ENCODE assay signal across 15 cellular contexts in genomic region chr3:94099311-94099710, GRCh38. TPM values are rescaled to one million over a fixed set of nuclear protein-coding genes. Genes with fewer than 3 reads are reported as not detected.
DNase-seq lines count a peak whose midpoint lies in the region; ATAC-seq and TF ChIP-seq lines count a peak whose summit lies in the region.
"Had no signal": no experiment of that assay in that cellular context is flagged by ENCODE, and none has a peak within 500 bp of the region (broad histone marks: within the 10 kb centered on the region; RNA-seq: fewer than 3 reads in every experiment).

No MANE protein-coding gene starts in this region.

- peaks cover 5 to 17% of the 10 kb centered on the region in 2 donors for H3K36me3 Mint-ChIP-seq in activated T-cell treated with anti-CD3 and anti-CD28 coated beads, Interleukin-2, amount 50 U/mL, for 72 hours (ENCODE audit: insufficient read depth in 2 of 2)
- H3K36me3 Mint-ChIP-seq in activated T-cell treated with anti-CD3 and anti-CD28 coated beads, Interleukin-2, amount 50 U/mL, for 24 hours (ENCODE audit: low read depth) = peaks cover 75% of the 10 kb centered on the region
- peaks cover 4% of the 10 kb centered on the region for H3K36me3 Mint-ChIP-seq in endothelial cell (ENCODE audit: low read depth, unreplicated experiment)
- H3K36me3 Mint-ChIP-seq in T-helper 2 cell treated with Interferon-gamma antibody and Interleukin-4, amounts not matched to agents 5 μg/mL and 100 μg/mL, for 36 hours (ENCODE audit: low read depth) = peaks cover 31% of the 10 kb centered on the region

- no peak for DNase-seq in activated T-cell treated with anti-CD3 and anti-CD28 coated beads, Interleukin-2, amount 50 U/mL, for 72 hours
- DNase-seq in activated T-cell treated with anti-CD3 and anti-CD28 coated beads, Interleukin-2, amount 50 U/mL, for 24 hours = no peak
- DNase-seq in endothelial cell (ENCODE audit: low spot score) = no peak
- peak; percentile 51 for DNase-seq in fibroblast of the aortic adventitia (ENCODE audit: low read depth)
- no peak for DNase-seq in activated effector memory CD4-positive, alpha-beta T cell treated with Interleukin-2 at 50 U/mL for 16 hours
- DNase-seq in T-helper 2 cell treated with Interferon-gamma antibody and Interleukin-4, amounts not matched to agents 5 μg/mL and 100 μg/mL, for 36 hours (ENCODE audit: low spot score) = no peak
- DNase-seq in gastrocnemius medialis = no peak
- DNase-seq in testis = no peak
- DNase-seq: 8988T; CD4-positive, alpha-beta T cell; DMS79; GM23248 had no signal

- H3K4me1 Mint-ChIP-seq in activated T-cell treated with anti-CD3 and anti-CD28 coated beads, Interleukin-2, amount 50 U/mL, for 72 hours (ENCODE audit: low read depth) = peaks cover 6% of the 10 kb centered on the region
- peaks cover 4% of the 10 kb centered on the region for H3K4me1 Mint-ChIP-seq in activated T-cell treated with anti-CD3 and anti-CD28 coated beads, Interleukin-2, amount 50 U/mL, for 24 hours (ENCODE audit: low read depth)
- peaks cover 18% of the 10 kb centered on the region for H3K4me1 Mint-ChIP-seq in endothelial cell (ENCODE audit: unreplicated experiment)
- H3K4me1 Mint-ChIP-seq in T-helper 2 cell treated with Interferon-gamma antibody and Interleukin-4, amounts not matched to agents 5 μg/mL and 100 μg/mL, for 36 hours (ENCODE audit: low read depth) = peaks cover 6% of the 10 kb centered on the region

- 62 to 69% methylated on average over 1 of the region's 1 CpG for WGBS in testis, 2 donors

- H3K4me3 Mint-ChIP-seq in activated T-cell treated with anti-CD3 and anti-CD28 coated beads, Interleukin-2, amount 50 U/mL, for 72 hours = no peak overlapping the region
- no peak overlapping the region for H3K4me3 Mint-ChIP-seq in activated T-cell treated with anti-CD3 and anti-CD28 coated beads, Interleukin-2, amount 50 U/mL, for 24 hours
- no peak overlapping the region for H3K4me3 Mint-ChIP-seq in endothelial cell (ENCODE audit: unreplicated experiment)
- H3K4me3 Mint-ChIP-seq in T-helper 2 cell treated with Interferon-gamma antibody and Interleukin-4, amounts not matched to agents 5 μg/mL and 100 μg/mL, for 36 hours = no peak overlapping the region
- H3K4me3 Mint-ChIP-seq: CD4-positive, alpha-beta T cell had no signal

- H3K9me3 Mint-ChIP-seq in activated T-cell treated with anti-CD3 and anti-CD28 coated beads, Interleukin-2, amount 50 U/mL, for 72 hours = no peaks in the 10 kb centered on the region
- H3K9me3 Mint-ChIP-seq in activated T-cell treated with anti-CD3 and anti-CD28 coated beads, Interleukin-2, amount 50 U/mL, for 24 hours = no peaks in the 10 kb centered on the region
- H3K9me3 Mint-ChIP-seq in endothelial cell (ENCODE audit: unreplicated experiment) = no peaks in the 10 kb centered on the region
- no peaks in the 10 kb centered on the region for H3K9me3 Mint-ChIP-seq in T-helper 2 cell treated with Interferon-gamma antibody and Interleukin-4, amounts not matched to agents 5 μg/mL and 100 μg/mL, for 36 hours
- H3K9me3 Mint-ChIP-seq: CD4-positive, alpha-beta T cell had no signal

- H3K36me3 ChIP-seq in gastrocnemius medialis = peaks cover 0 to 15% of the 10 kb centered on the region in 2 donors
- H3K36me3 ChIP-seq in testis (ENCODE audit: low read depth, missing control alignments) = no peaks in the 10 kb centered on the region

- H3K4me1 ChIP-seq in gastrocnemius medialis = no peaks in the 10 kb centered on the region
- H3K4me1 ChIP-seq in testis = no peaks in the 10 kb centered on the region

- H3K4me3 ChIP-seq in fibroblast of the aortic adventitia (ENCODE audit: low read depth, low read length) = no peak overlapping the region
- no peak overlapping the region for H3K4me3 ChIP-seq in gastrocnemius medialis
- no peak overlapping the region for H3K4me3 ChIP-seq in testis
- H3K4me3 ChIP-seq: BLaER1 treated with 17β-estradiol and CSF1 and Interleukin-3, amounts not matched to agents 10 nM and 100 nM; GM12878; GM23248 had no signal

- no peaks in the 10 kb centered on the region for H3K27me3 ChIP-seq in gastrocnemius medialis
- no peaks in the 10 kb centered on the region for H3K27me3 ChIP-seq in testis
- H3K27me3 ChIP-seq: BLaER1 treated with 17β-estradiol and CSF1 and Interleukin-3, amounts not matched to agents 10 nM and 100 nM had no signal

- H3K27ac ChIP-seq in gastrocnemius medialis (no peak overlapping the region), testis (no peak overlapping the region)
- H3K27ac ChIP-seq: GM23248 had no signal

- H3K27me3 Mint-ChIP-seq in activated T-cell treated with anti-CD3 and anti-CD28 coated beads, Interleukin-2, amount 50 U/mL, for 72 hours (ENCODE audit: low read depth) = no peaks in the 10 kb centered on the region
- H3K27me3 Mint-ChIP-seq in activated T-cell treated with anti-CD3 and anti-CD28 coated beads, Interleukin-2, amount 50 U/mL, for 24 hours = no peaks in the 10 kb centered on the region
- peaks cover 2% of the 10 kb centered on the region for H3K27me3 Mint-ChIP-seq in endothelial cell (ENCODE audit: unreplicated experiment)
- no peaks in the 10 kb centered on the region for H3K27me3 Mint-ChIP-seq in T-helper 2 cell treated with Interferon-gamma antibody and Interleukin-4, amounts not matched to agents 5 μg/mL and 100 μg/mL, for 36 hours (ENCODE audit: low read depth)
- H3K27me3 Mint-ChIP-seq: CD4-positive, alpha-beta T cell had no signal

- H3K27ac Mint-ChIP-seq in activated T-cell treated with anti-CD3 and anti-CD28 coated beads, Interleukin-2, amount 50 U/mL, for 72 hours = peak overlapping the region; percentile 25
- H3K27ac Mint-ChIP-seq in activated T-cell treated with anti-CD3 and anti-CD28 coated beads, Interleukin-2, amount 50 U/mL, for 24 hours = no peak overlapping the region
- H3K27ac Mint-ChIP-seq in endothelial cell (ENCODE audit: unreplicated experiment) = peak overlapping the region; percentile 46
- H3K27ac Mint-ChIP-seq in T-helper 2 cell treated with Interferon-gamma antibody and Interleukin-4, amounts not matched to agents 5 μg/mL and 100 μg/mL, for 36 hours = no peak overlapping the region
- H3K27ac Mint-ChIP-seq: CD4-positive, alpha-beta T cell had no signal

- TF ChIP-seq CTCF in endothelial cell (IDR thresholded peaks at IDR 0.05; ENCODE audit: unreplicated experiment) (no peak), fibroblast of the aortic adventitia (IDR thresholded peaks at IDR 0.05; ENCODE audit: insufficient read depth, low read length) (no peak), gastrocnemius medialis (IDR thresholded peaks at IDR 0.05 in 4 of 5, conservative IDR thresholded peaks at IDR 0.05 in 1 of 5) (no peak), testis (IDR thresholded peaks at IDR 0.05) (no peak)

- ATAC-seq in activated T-cell treated with anti-CD3 and anti-CD28 coated beads, Interleukin-2, amount 50 U/mL, for 72 hours (replicated peaks in 1 of 2) = no peak
- no peak for ATAC-seq in gastrocnemius medialis
- ATAC-seq: GM12878, HCT116 had no signal

- H3K9me3 ChIP-seq in gastrocnemius medialis (no peaks in the 10 kb centered on the region), testis (no peaks in the 10 kb centered on the region)
- H3K9me3 ChIP-seq: BLaER1 treated with 17β-estradiol and CSF1 and Interleukin-3, amounts not matched to agents 10 nM and 100 nM had no signal

- in situ Hi-C loops in gastrocnemius medialis (cut with MboI; ENCODE audit: low sequenced_read_pairs in 4 of 4) = no loop called here

- TF ChIP-seq POLR2A in gastrocnemius medialis (IDR thresholded peaks at IDR 0.05) (no peak), testis (IDR thresholded peaks at IDR 0.05) (no peak)

- intact Hi-C loops in gastrocnemius medialis (cut with DNase I; ENCODE audit: low total_unique reads) (no loop called here), testis (cut with DNase I; ENCODE audit: low total_unique reads) (no loop called here)

RNA-seq across cellular contexts. Expression of gene NSUN3, which starts 36.5 kb away (rescaled TPM):
- 10 to 100 TPM; 18.4 to 19.4 TPM for total RNA-seq in activated T-cell treated with anti-CD3 and anti-CD28 coated beads, Interleukin-2, amount 50 U/mL, for 72 hours
- 11.5 TPM for total RNA-seq in endothelial cell (ENCODE audit: unreplicated experiment)
- total RNA-seq in fibroblast of the aortic adventitia (ENCODE audit: low replicate concordance) = 16.4 and 17.8 TPM in 2 replicates
- total RNA-seq in gastrocnemius medialis = 1 to 10 TPM; 1.4 to 2.5 (median 2.1) TPM
- 10 to 100 TPM; 19.1 to 19.6 TPM for total RNA-seq in testis
- polyA plus RNA-seq in testis (ENCODE audit: insufficient read depth, low read depth, low replicate concordance) = 9.3 TPM

RNA-seq across cellular contexts. Expression of gene DHFR2, which starts 36.6 kb away (rescaled TPM):
- 1 to 10 TPM; 8.1 to 9.3 TPM for total RNA-seq in activated T-cell treated with anti-CD3 and anti-CD28 coated beads, Interleukin-2, amount 50 U/mL, for 72 hours
- total RNA-seq in endothelial cell (ENCODE audit: unreplicated experiment) (1.9 TPM), fibroblast of the aortic adventitia (ENCODE audit: low replicate concordance) (3.7 and 6.9 TPM in 2 replicates), gastrocnemius medialis (1 to 10 TPM; 1.2 to 2.1 (median 1.4) TPM), testis (10 to 100 TPM in 1 of 2 donors, 1 to 10 TPM in 1; 9.1 to 10.9 TPM)
- polyA plus RNA-seq in testis (ENCODE audit: insufficient read depth, low read depth, low replicate concordance) = 9.3 TPM

Comparison
In these comparisons a context has a peak if more than half of its experiments do, and no peak if none do; other contexts are left out.
1. H3K27ac Mint-ChIP-seq: peak in activated T-cell treated with anti-CD3 and anti-CD28 coated beads, Interleukin-2, amount 50 U/mL, for 72 hours (single experiment) and endothelial cell (single experiment); none in activated T-cell treated with anti-CD3 and anti-CD28 coated beads, Interleukin-2, amount 50 U/mL, for 24 hours (single experiment) and T-helper 2 cell treated with Interferon-gamma antibody and Interleukin-4, amounts not matched to agents 5 μg/mL and 100 μg/mL, for 36 hours (single experiment).